Comparison of ENCODE assay signal across 25 cellular contexts in the genomic region with DNA sequence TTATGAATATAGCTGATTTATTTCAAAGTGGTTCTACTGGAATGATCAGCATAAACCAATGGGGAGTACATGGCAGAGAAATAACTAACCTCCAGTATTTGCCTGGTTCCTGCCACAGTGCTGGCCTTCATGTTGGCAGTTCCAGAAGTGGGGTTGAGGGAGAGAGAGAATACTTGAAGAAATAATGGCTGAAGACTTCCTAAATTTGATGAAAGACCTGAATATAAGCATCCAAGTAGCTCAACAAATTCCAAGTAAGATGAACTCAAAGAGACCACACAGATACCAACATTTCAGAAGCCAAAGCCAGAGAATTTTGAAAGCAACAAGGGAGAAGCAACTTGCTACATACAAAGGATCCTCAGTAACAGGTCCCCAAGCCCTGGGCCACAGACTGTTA. TPM values are rescaled to one million over a fixed set of nuclear protein-coding genes. Genes with fewer than 3 reads are reported as not detected.
"Had no signal": no experiment of that assay in that cellular context is flagged by ENCODE, and none has a peak within 500 bp of the region (broad histone marks: within the 10 kb centered on the region; RNA-seq: fewer than 3 reads in every experiment).

No MANE protein-coding gene starts in this region.

- H3K27ac ChIP-seq: breast epithelium, Peyer's patch, RWPE1 had no signal

- H3K9me3 ChIP-seq: Peyer's patch had no signal

- ATAC-seq: activated T-cell treated with anti-CD3 and anti-CD28 coated beads, Interleukin-2, amount 50 U/mL, for 4 hours; T-helper 17 cell; WTC11 had no signal

- H3K27me3 ChIP-seq: breast epithelium, Peyer's patch had no signal

- H3K27ac Mint-ChIP-seq: activated CD4-positive, alpha-beta memory T cell treated with anti-CD3 and anti-CD28 coated beads for 36 hours; IgD-negative memory B cell; T-helper 17 cell; WTC11 had no signal

- H3K4me3 ChIP-seq: breast epithelium, Peyer's patch had no signal

- DNase-seq: activated CD4-positive, alpha-beta memory T cell treated with anti-CD3 and anti-CD28 coated beads for 36 hours; activated CD4-positive, alpha-beta T cell treated with anti-CD3 and anti-CD28 coated beads for 48 hours; activated CD4-positive, CD25-positive, alpha-beta regulatory T cell treated with anti-CD3 and anti-CD28 coated beads, Interleukin-2, amount 50 U/mL, for 72 hours; activated CD8-positive, alpha-beta memory T cell treated with anti-CD3 and anti-CD28 coated beads for 24 hours; activated effector memory CD4-positive, alpha-beta T cell treated with anti-CD3 and anti-CD28 coated beads, Interleukin-2, amount 50 U/mL, for 16 hours; activated naive CD4-positive, alpha-beta T cell treated with Interleukin-2 at 50 U/mL for 16 hours; activated T-cell treated with anti-CD3 and anti-CD28 coated beads, Interleukin-2, amount 50 U/mL, for 4 hours; aorta; KG1; NCI-H1048; NCI-H146; NCI-H187 treated with DMSO at 0.1 percent for 48 hours; NCI-H2081 treated with DMSO at 0.1 percent for 48 hours; NCI-H446; NCI-H524; Peyer's patch; SHP77 treated with DMSO at 0.1 percent for 48 hours; T-helper 17 cell; T-helper 9 cell had no signal

- H3K4me3 Mint-ChIP-seq: activated CD4-positive, alpha-beta memory T cell treated with anti-CD3 and anti-CD28 coated beads for 36 hours; activated T-cell treated with anti-CD3 and anti-CD28 coated beads, Interleukin-2, amount 50 U/mL, for 4 hours; IgD-negative memory B cell; T-helper 17 cell; WTC11 had no signal

- H3K27me3 Mint-ChIP-seq: activated CD4-positive, alpha-beta memory T cell treated with anti-CD3 and anti-CD28 coated beads for 36 hours; IgD-negative memory B cell; T-helper 17 cell had no signal

- H3K4me1 ChIP-seq: breast epithelium, Peyer's patch had no signal

- H3K36me3 ChIP-seq: breast epithelium had no signal

- H3K4me1 Mint-ChIP-seq: WTC11 had no signal

RNA-seq across cellular contexts. Expression of gene S100B, which starts 34.3 kb away (rescaled TPM):
- total RNA-seq: activated CD4-positive, alpha-beta memory T cell treated with anti-CD3 and anti-CD28 coated beads for 36 hours; LHCN-M2; M059J; T-helper 17 cell had no signal
